Comparison of ENCODE assay signal across 8 cellular contexts in genomic region chr2:218290316-218291261, GRCh38. TPM values are rescaled to one million over a fixed set of nuclear protein-coding genes. Genes with fewer than 3 reads are reported as not detected.
DNase-seq lines count a peak whose midpoint lies in the region; ATAC-seq and TF ChIP-seq lines count a peak whose summit lies in the region.

No MANE protein-coding gene starts in this region.

- ATAC-seq in activated CD8-positive, alpha-beta memory T cell treated with anti-CD3 and anti-CD28 coated beads, Interleukin-2, amount 10 ng/mL, durations not matched to agents 7 days and 5 days, result no peak
- ATAC-seq in HG02885 (IDR thresholded peaks at IDR 0.05; ENCODE audit: poor library complexity, unreplicated experiment), result peak; percentile 53

- peak; percentile 74 for DNase-seq in activated CD8-positive, alpha-beta memory T cell treated with anti-CD3 and anti-CD28 coated beads, Interleukin-2, amount 10 ng/mL, durations not matched to agents 7 days and 5 days
- DNase-seq in activated CD8-positive, alpha-beta memory T cell treated with anti-CD3 and anti-CD28 coated beads, Interleukin-2, amount 50 U/mL, for 48 hours, result no peak
- DNase-seq in PC-9 (no peak), MCF 10A (ENCODE audit: unreplicated experiment) (no peak), NCI-H1930 (lab: John Stamatoyannopoulos, UW) (no peak)
- DNase-seq in activated CD4-positive, CD25-positive, alpha-beta regulatory T cell treated with anti-CD3 and anti-CD28 coated beads, Interleukin-2, amount 50 U/mL, for 72 hours, result no peak

- H3K79me2 ChIP-seq in PC-9 (ENCODE audit: low read depth), result peaks cover 60% of the 10 kb centered on the region

- no peak overlapping the region for H2AFZ ChIP-seq in PC-9

- H4K20me1 ChIP-seq in PC-9 (ENCODE audit: insufficient read depth), result peaks cover 3% of the 10 kb centered on the region; the same call in 1 of the 2 replicates

- H3K27me3 ChIP-seq in PC-9 (ENCODE audit: insufficient read depth, low read depth), result no peaks in the 10 kb centered on the region
- H3K27me3 ChIP-seq in muscle layer of duodenum (ENCODE audit: low read depth, low read length), result no peaks in the 10 kb centered on the region

- intact Hi-C loops in PC-9 (cut with micrococcal nuclease; ENCODE audit: unreplicated experiment) (loop anchor here (1.0 to 5.0 kb wide), 2 partner anchors 18 to 277 kb away; partner anchors contain the start of genes CNOT9 and USP37), MCF 10A (cut with micrococcal nuclease) (no loop called here)

- peaks cover 3% of the 10 kb centered on the region for H3K36me3 Mint-ChIP-seq in activated CD8-positive, alpha-beta memory T cell treated with anti-CD3 and anti-CD28 coated beads, Interleukin-2, amount 10 ng/mL, durations not matched to agents 7 days and 5 days
- peaks cover 13% of the 10 kb centered on the region for H3K36me3 Mint-ChIP-seq in MCF 10A (ENCODE audit: insufficient read depth, unreplicated experiment)

- TSS peak; percentile 20 for BruUV-seq in PC-9 (replicated peaks; lab: Mats Ljungman, UMichigan)
- BruUV-seq in MCF 10A (replicated peaks; lab: Mats Ljungman, UMichigan), result no TSS peak

- H3K4me1 ChIP-seq in PC-9 (replicated peaks; ENCODE audit: insufficient read depth), result peaks cover 86% of the 10 kb centered on the region
- peaks cover 49 to 54% of the 10 kb centered on the region in 2 donors for H3K4me1 ChIP-seq in muscle layer of duodenum (ENCODE audit: control insufficient read depth in 1 of 2, insufficient read depth in 2 of 2, low read length in 2 of 2)

- H3K27ac ChIP-seq in PC-9, result peak overlapping the region; percentile 96
- H3K27ac ChIP-seq in muscle layer of duodenum (ENCODE audit: low read length), result peak overlapping the region; percentile 92

- peak overlapping the region; percentile 86 for H3K4me3 Mint-ChIP-seq in activated CD8-positive, alpha-beta memory T cell treated with anti-CD3 and anti-CD28 coated beads, Interleukin-2, amount 10 ng/mL, durations not matched to agents 7 days and 5 days
- peak overlapping the region; percentile 75 for H3K4me3 Mint-ChIP-seq in MCF 10A (ENCODE audit: unreplicated experiment)

- peaks cover 77% of the 10 kb centered on the region for H3K4me1 Mint-ChIP-seq in activated CD8-positive, alpha-beta memory T cell treated with anti-CD3 and anti-CD28 coated beads, Interleukin-2, amount 10 ng/mL, durations not matched to agents 7 days and 5 days
- peaks cover 51% of the 10 kb centered on the region for H3K4me1 Mint-ChIP-seq in MCF 10A (ENCODE audit: insufficient read depth, unreplicated experiment)

- H3K9me3 ChIP-seq in PC-9 (ENCODE audit: insufficient read depth, low read depth), result no peaks in the 10 kb centered on the region
- H3K9me3 ChIP-seq in muscle layer of duodenum (ENCODE audit: control insufficient read depth in 1 of 2, low read length in 2 of 2), result no peaks in the 10 kb centered on the region

- H3K9me3 Mint-ChIP-seq in activated CD8-positive, alpha-beta memory T cell treated with anti-CD3 and anti-CD28 coated beads, Interleukin-2, amount 10 ng/mL, durations not matched to agents 7 days and 5 days (ENCODE audit: low read depth), result no peaks in the 10 kb centered on the region
- no peaks in the 10 kb centered on the region for H3K9me3 Mint-ChIP-seq in MCF 10A (ENCODE audit: unreplicated experiment)

- no peaks in the 10 kb centered on the region for H3K27me3 Mint-ChIP-seq in activated CD8-positive, alpha-beta memory T cell treated with anti-CD3 and anti-CD28 coated beads, Interleukin-2, amount 10 ng/mL, durations not matched to agents 7 days and 5 days
- no peaks in the 10 kb centered on the region for H3K27me3 Mint-ChIP-seq in MCF 10A (ENCODE audit: insufficient read depth, unreplicated experiment)

- H3K4me3 ChIP-seq in PC-9 (peak overlapping the region; percentile 89), muscle layer of duodenum (ENCODE audit: low read depth in 1 of 2, low read length in 2 of 2) (peak overlapping the region; percentile 82 to 87)

- H3F3A ChIP-seq in PC-9 (ENCODE audit: insufficient read depth, low read depth), result peaks cover 62% of the 10 kb centered on the region

- CTCF ChIA-PET in activated CD8-positive, alpha-beta memory T cell treated with anti-CD3 and anti-CD28 coated beads, Interleukin-2, amount 10 ng/mL, durations not matched to agents 7 days and 5 days (lab: Charles Lee), result interaction anchor here (1.0 to 15.3 kb wide), 13 partner anchors 8 to 557 kb away, joined by 3 to 243 read pairs (median 5); partner anchors contain the start of genes AAMP, CATIP and PNKD
- CTCF ChIA-PET in PC-9 (lab: Charles Lee), result interaction anchor here (0.6 to 4.5 kb wide), 3 partner anchors 18 to 437 kb away, joined by 4 to 26 read pairs (median 6); no protein-coding TSS in a partner anchor
- CTCF ChIA-PET in MCF 10A (lab: Yijun Ruan, JAX), result interaction anchor here (1.0 to 12.3 kb wide), 7 partner anchors 9 to 175 kb away, joined by 3 to 215 read pairs (median 9); partner anchors contain the start of genes AAMP, CATIP and PNKD

- TF ChIP-seq CTCF in PC-9 (conservative IDR thresholded peaks at IDR 0.05), result no peak
- TF ChIP-seq CTCF in MCF 10A (IDR thresholded peaks at IDR 0.05; ENCODE audit: unreplicated experiment), result no peak

- no peaks in the 10 kb centered on the region for H3K36me3 ChIP-seq in PC-9 (ENCODE audit: low read depth)
- H3K36me3 ChIP-seq in muscle layer of duodenum (ENCODE audit: control insufficient read depth in 1 of 2, insufficient read depth in 2 of 2, low read length in 2 of 2), result peaks cover 0 to 6% of the 10 kb centered on the region in 2 donors

- POLR2A ChIA-PET in PC-9 (lab: Charles Lee; ENCODE audit: unreplicated experiment) (interaction anchor here (0.5 to 0.7 kb wide), 4 partner anchors 7 to 1372 kb away, joined by 3 to 16 read pairs (median 3); no protein-coding TSS in a partner anchor), MCF 10A (lab: Yijun Ruan, JAX) (interaction anchor here (0.7 to 11.8 kb wide), 10 partner anchors 8 to 116 kb away, joined by 3 to 390 read pairs (median 12); partner anchors contain the start of genes AAMP, ARPC2, CATIP and PNKD)

- H3K9me2 ChIP-seq in PC-9 (ENCODE audit: insufficient read depth), result no peaks in the 10 kb centered on the region

- H3K27ac Mint-ChIP-seq in activated CD8-positive, alpha-beta memory T cell treated with anti-CD3 and anti-CD28 coated beads, Interleukin-2, amount 10 ng/mL, durations not matched to agents 7 days and 5 days, result peak overlapping the region; percentile 91
- peak overlapping the region; percentile 91 for H3K27ac Mint-ChIP-seq in MCF 10A (ENCODE audit: low read depth, unreplicated experiment)

- peak overlapping the region; percentile 99 for H3K4me2 ChIP-seq in PC-9

RNA-seq across cellular contexts. Expression of gene TMBIM1, which starts 1.7 kb away (rescaled TPM):
- 10 to 100 TPM; 51.5 to 72.4 TPM for total RNA-seq in activated CD8-positive, alpha-beta memory T cell treated with anti-CD3 and anti-CD28 coated beads, Interleukin-2, amount 10 ng/mL, durations not matched to agents 7 days and 5 days
- 172 and 187 TPM in 2 replicates for total RNA-seq in PC-9 (2021)
- total RNA-seq in MCF 10A (2022), result 96.8 and 107 TPM in 2 replicates

RNA-seq across cellular contexts. Expression of gene PNKD, which starts 20.3 kb away (rescaled TPM):
- total RNA-seq in activated CD8-positive, alpha-beta memory T cell treated with anti-CD3 and anti-CD28 coated beads, Interleukin-2, amount 10 ng/mL, durations not matched to agents 7 days and 5 days, result 10 to 100 TPM; 37.6 to 40.7 TPM
- total RNA-seq in PC-9 (2021), result 94.7 and 102 TPM in 2 replicates
- 13.0 and 23.1 TPM in 2 replicates for total RNA-seq in MCF 10A (2022)

RNA-seq across cellular contexts. Expression of gene AAMP, which starts 20.7 kb away (rescaled TPM):
- total RNA-seq in activated CD8-positive, alpha-beta memory T cell treated with anti-CD3 and anti-CD28 coated beads, Interleukin-2, amount 10 ng/mL, durations not matched to agents 7 days and 5 days, result 10 to 100 TPM; 49.5 to 61.4 TPM
- total RNA-seq in PC-9 (2021), result 126 and 165 TPM in 2 replicates
- total RNA-seq in MCF 10A (2022), result 95.7 and 98.7 TPM in 2 replicates

RNA-seq across cellular contexts. Expression of gene GPBAR1, which starts 29.8 kb away (rescaled TPM):
- total RNA-seq in activated CD8-positive, alpha-beta memory T cell treated with anti-CD3 and anti-CD28 coated beads, Interleukin-2, amount 10 ng/mL, durations not matched to agents 7 days and 5 days, result under 1 TPM; 0.73 to 0.82 TPM
- total RNA-seq in PC-9 (2021), result 0.20 and 0.22 TPM in 2 replicates
- total RNA-seq in MCF 10A (2022), result 0.16 TPM in 1 of 2 replicates, not detected in the other
